ENCODE assay signal across 1 cellular context in genomic region chr10:68402271-68402670, GRCh38.
TF ChIP-seq lines count a peak whose summit lies in the region.

No MANE protein-coding gene starts in this region.

TF ChIP-seq in A549, 52 proteins besides CTCF, POLR2A, EP300 and RAD21 (continued from another document):
- TF ChIP-seq E2F6 (IDR thresholded peaks at IDR 0.05; ENCODE audit: borderline replicate concordance, low read depth): no peak
